22 cellular contexts compared by ENCODE assay signal in the genomic region with DNA sequence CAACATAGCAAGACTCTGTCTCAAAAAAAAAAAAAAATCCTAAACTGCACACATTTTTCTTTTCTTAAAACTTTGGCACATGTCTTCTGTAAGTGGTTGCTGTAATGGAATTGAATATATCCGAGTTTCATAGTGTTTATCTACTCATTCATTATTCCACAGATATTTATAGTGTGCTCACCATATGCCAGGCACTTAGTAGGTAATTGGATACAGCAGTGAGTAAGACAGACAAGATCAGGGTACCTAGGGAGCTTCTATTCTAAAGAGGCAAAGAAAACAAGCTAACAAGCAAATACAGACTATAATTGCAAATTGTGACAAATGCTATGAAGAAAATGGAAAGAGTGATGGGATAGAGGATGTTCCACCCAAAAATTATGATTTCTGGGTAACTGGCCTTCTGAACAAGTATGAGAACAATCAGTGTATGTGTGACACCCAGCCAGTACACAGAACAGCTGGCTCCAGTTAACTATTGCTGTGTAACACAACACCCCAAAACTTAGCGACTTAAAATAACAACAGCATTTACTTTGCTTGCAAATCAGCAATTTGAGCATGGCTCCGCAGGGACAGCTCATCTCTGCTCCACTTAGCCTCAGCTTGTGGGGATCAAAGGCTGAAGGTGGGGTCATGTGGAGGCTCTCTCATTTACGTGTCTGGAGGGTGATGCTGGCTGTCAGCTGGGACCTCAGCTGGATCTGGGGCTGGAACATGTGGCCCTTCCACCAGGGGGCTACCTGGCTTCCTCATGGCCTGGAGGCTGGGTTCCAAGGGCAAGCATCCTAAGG.
DNase-seq lines count a peak whose midpoint lies in the region; ATAC-seq, FAIRE-seq and TF ChIP-seq lines count a peak whose summit lies in the region.
"Had no signal": no experiment of that assay in that cellular context is flagged by ENCODE, and none has a peak within 500 bp of the region (broad histone marks: within the 10 kb centered on the region; RNA-seq: fewer than 3 reads in every experiment).

No MANE protein-coding gene starts in this region.

- H3K4ac ChIP-seq in H1 (replicated peaks; ENCODE audit: insufficient read length, low read depth, low read length): no peak overlapping the region
- no peak overlapping the region for H3K4ac ChIP-seq in mesendoderm (ENCODE audit: low read depth, low read length)

- no peaks in the 10 kb centered on the region for H3K4me1 Mint-ChIP-seq in activated T-cell treated with anti-CD3 and anti-CD28 coated beads, Interleukin-2, amount 50 U/mL, for 72 hours (ENCODE audit: low read depth)

- H3K4me3 ChIP-seq in HFF-Myc (replicated peaks; ENCODE audit: low read depth, low read length) (no peak overlapping the region), H1 (ENCODE audit: extremely low read depth in 1 of 4, insufficient read depth in 2 of 4, low read depth in 3 of 4, low read length in 4 of 4) (no peak overlapping the region), mesendoderm (ENCODE audit: low read length) (no peak overlapping the region)
- H3K4me3 ChIP-seq: suprapubic skin had no signal

- H3K27me3 Mint-ChIP-seq in activated T-cell treated with anti-CD3 and anti-CD28 coated beads, Interleukin-2, amount 50 U/mL, for 72 hours (ENCODE audit: low read depth): peaks cover 19% of the 10 kb centered on the region

- 39% methylated on average over 4 of the region's 4 CpGs; no CpG with 5 or more reads in 1 of the 2 experiments for WGBS in H1 (ENCODE audit: extremely low coverage in 1 of 2, insufficient coverage in 1 of 2, insufficient read length in 1 of 2, insufficient replicate concordance in 2 of 2, low coverage in 1 of 2, low lambda C conversion rate in 2 of 2, missing lambda C conversion rate in 1 of 2), 2 experiments
- no CpG with 5 or more reads among the region's 4 CpGs for WGBS in mesendoderm (ENCODE audit: extremely low coverage, insufficient coverage, low lambda C conversion rate)

- H2AFZ ChIP-seq in H1 (ENCODE audit: low read length): no peak overlapping the region

- H4K20me1 ChIP-seq in H1 (replicated peaks in 1 of 2; ENCODE audit: control insufficient read depth in 1 of 2, insufficient read depth in 2 of 2, low read length in 2 of 2): no peaks in the 10 kb centered on the region

- no peaks in the 10 kb centered on the region for H3K36me3 ChIP-seq in H1 (ENCODE audit: control insufficient read depth in 2 of 4, insufficient read depth in 4 of 4, low read length in 3 of 4)
- no peaks in the 10 kb centered on the region for H3K36me3 ChIP-seq in mesendoderm (ENCODE audit: control insufficient read depth, insufficient read depth, low read length)
- H3K36me3 ChIP-seq: suprapubic skin had no signal

- no peak overlapping the region for H2BK15ac ChIP-seq in H1 (ENCODE audit: low read length)
- H2BK15ac ChIP-seq in mesendoderm (replicated peaks; ENCODE audit: low read depth): no peak overlapping the region

- H3K23me2 ChIP-seq in H1 (ENCODE audit: low read depth, low read length): peaks cover 4% of the 10 kb centered on the region

- peak; percentile 60 for FAIRE-seq in H1 (lab: Jason Lieb, UNC)
- FAIRE-seq: bronchial epithelial cell, G401.6, GM12891, RCC 7860, small intestine had no signal

- H3K23ac ChIP-seq in H1 (ENCODE audit: insufficient read length) (no peak overlapping the region), mesendoderm (ENCODE audit: low read length) (no peak overlapping the region)

- TF ChIP-seq CTCF in HFF-Myc (IDR thresholded peaks at IDR 0.05; ENCODE audit: low read depth, low read length, missing control alignments) (peak; percentile 22), H1 (IDR thresholded peaks at IDR 0.05; ENCODE audit: control extremely low read depth in 1 of 3, insufficient read depth in 1 of 3, low read depth in 1 of 3, low read length in 3 of 3) (peak; percentile 29 to 57 (median 53); a peak in 2 of 4 replicates)

- TF ChIP-seq RAD21 in H1 (IDR thresholded peaks at IDR 0.05 in 1 of 2, conservative IDR thresholded peaks at IDR 0.05 in 1 of 2; ENCODE audit: low read depth in 2 of 2, low read length in 2 of 2): peak; percentile 34 to 59; a peak in 3 of 4 replicates

- H3K36me3 Mint-ChIP-seq in activated T-cell treated with anti-CD3 and anti-CD28 coated beads, Interleukin-2, amount 50 U/mL, for 72 hours (ENCODE audit: insufficient read depth in 2 of 2): no peaks in the 10 kb centered on the region

- H3K56ac ChIP-seq in H1 (replicated peaks; ENCODE audit: insufficient read length, low read depth, low read length): no peak overlapping the region
- H3K56ac ChIP-seq in mesendoderm (ENCODE audit: low read length): no peak overlapping the region

- POLR2A ChIA-PET in H1 (lab: Charles Lee; ENCODE audit: partially characterized antibody): interaction anchor here (0.9 to 1.4 kb wide), 2 partner anchors 11 to 27 kb away, joined by 3 to 5 read pairs; no protein-coding TSS in a partner anchor

- H3K9me3 ChIP-seq in H1 (ENCODE audit: insufficient read depth in 2 of 2, low read depth in 1 of 2, low read length in 1 of 2): no peaks in the 10 kb centered on the region
- H3K9me3 ChIP-seq: suprapubic skin had no signal

- CTCF ChIA-PET in H1 (lab: Charles Lee; ENCODE audit: partially characterized antibody): interaction anchor here (0.8 to 3.3 kb wide), 14 partner anchors 8 to 532 kb away, joined by 3 to 13 read pairs (median 4); no protein-coding TSS in a partner anchor

- H3K9ac ChIP-seq in H1 (replicated peaks in 1 of 4; ENCODE audit: extremely low read depth in 1 of 4, low read depth in 3 of 4, low read length in 3 of 4) (no peak overlapping the region), mesendoderm (ENCODE audit: low read length) (no peak overlapping the region)

- H3K4me2 ChIP-seq in H1 (ENCODE audit: insufficient read depth in 1 of 2, low read depth in 2 of 2, low read length in 2 of 2): peak overlapping the region; percentile 29 to 31
- H3K4me2 ChIP-seq in mesendoderm (ENCODE audit: low read length): no peak overlapping the region

- H2BK12ac ChIP-seq in H1 (ENCODE audit: low read depth, low read length): no peak overlapping the region

- no peaks in the 10 kb centered on the region; the same call in 1 of the 2 replicates for H3K79me1 ChIP-seq in H1 (ENCODE audit: low read depth, low read length)
- H3K79me1 ChIP-seq in mesendoderm (ENCODE audit: low read length): no peaks in the 10 kb centered on the region

- no peak for TF ChIP-seq POLR2A in H1 (IDR thresholded peaks at IDR 0.05; ENCODE audit: control extremely low read depth in 1 of 2, low read depth in 2 of 2, low read length in 2 of 2)

- H3K27ac ChIP-seq in H1 (ENCODE audit: low read depth, low read length) (no peak overlapping the region), mesendoderm (ENCODE audit: low read depth, low read length) (no peak overlapping the region)
- H3K27ac ChIP-seq: suprapubic skin had no signal

- H2BK20ac ChIP-seq in H1 (ENCODE audit: low read length): no peak overlapping the region

- DNase-seq in DMS 273 treated with DMSO at 0.1 percent for 48 hours (lab: John Stamatoyannopoulos, UW): peak; percentile 94
- no peak for DNase-seq in HFF-Myc (ENCODE audit: extremely low read depth, low read depth)
- peak in 1 of 2 experiments; percentile 53 for DNase-seq in H1 (ENCODE audit: low read depth in 1 of 2, low spot score in 2 of 2)
- DNase-seq in mesendoderm: peak; percentile 67
- no peak for DNase-seq in KG1 (lab: John Stamatoyannopoulos, UW)
- DNase-seq in AG08395 (ENCODE audit: low spot score): no peak
- DNase-seq in activated T-cell treated with anti-CD3 and anti-CD28 coated beads, Interleukin-2, amount 50 U/mL, for 72 hours: no peak
- DNase-seq: activated CD4-positive, alpha-beta memory T cell treated with anti-CD3 and anti-CD28 coated beads, Interleukin-2, amount 10 ng/mL, durations not matched to agents 7 days and 5 days; activated T-cell treated with anti-CD3 and anti-CD28 coated beads, Interleukin-2, amount 50 U/mL, for 48 hours; AML-193; hippocampal formation; left colon; NCI-H187 treated with DMSO at 0.1 percent for 48 hours; NCI-H748 treated with DMSO at 0.1 percent for 48 hours; small intestine had no signal

- H4K5ac ChIP-seq in H1 (ENCODE audit: insufficient read length, low read depth, low read length): no peak overlapping the region
- no peak overlapping the region for H4K5ac ChIP-seq in mesendoderm (ENCODE audit: low read length)

- H2BK120ac ChIP-seq in H1 (replicated peaks; ENCODE audit: low read depth, low read length) (no peak overlapping the region), mesendoderm (ENCODE audit: low read depth, low read length) (no peak overlapping the region)

- H3K4me3 Mint-ChIP-seq in activated T-cell treated with anti-CD3 and anti-CD28 coated beads, Interleukin-2, amount 50 U/mL, for 72 hours: no peak overlapping the region
- H3K4me3 Mint-ChIP-seq: activated CD4-positive, alpha-beta memory T cell treated with anti-CD3 and anti-CD28 coated beads, Interleukin-2, amount 10 ng/mL, durations not matched to agents 7 days and 5 days had no signal

- H3K9me3 Mint-ChIP-seq in activated T-cell treated with anti-CD3 and anti-CD28 coated beads, Interleukin-2, amount 50 U/mL, for 72 hours: peaks cover 0 to 2% of the 10 kb centered on the region in 2 donors
- H3K9me3 Mint-ChIP-seq: activated CD4-positive, alpha-beta memory T cell treated with anti-CD3 and anti-CD28 coated beads, Interleukin-2, amount 10 ng/mL, durations not matched to agents 7 days and 5 days had no signal

- H2BK5ac ChIP-seq in H1 (ENCODE audit: low read depth, low read length): no peak overlapping the region
- no peak overlapping the region for H2BK5ac ChIP-seq in mesendoderm (ENCODE audit: low read length)

- TF ChIP-seq EP300 in H1 (IDR thresholded peaks at IDR 0.05; ENCODE audit: borderline replicate concordance in 1 of 2, low read depth in 2 of 2, low read length in 2 of 2): no peak

- H3K27me3 ChIP-seq in H1 (replicated peaks in 1 of 4; ENCODE audit: control insufficient read depth in 3 of 4, extremely low read depth in 1 of 4, insufficient read depth in 3 of 4, low read length in 3 of 4) (peaks cover 0 to 2% (median 0%) of the 10 kb centered on the region in 4 experiments; a peak in 3 of 7 replicates), mesendoderm (ENCODE audit: insufficient read depth, low read length, poor library complexity) (no peaks in the 10 kb centered on the region)
- H3K27me3 ChIP-seq: suprapubic skin had no signal

- ATAC-seq in GM21447 (IDR thresholded peaks at IDR 0.05; ENCODE audit: unreplicated experiment): no peak
- no peak for ATAC-seq in activated T-cell treated with anti-CD3 and anti-CD28 coated beads, Interleukin-2, amount 50 U/mL, for 72 hours (replicated peaks in 1 of 2)
- ATAC-seq: left colon, SK-N-SH treated with all-trans-retinoic acid at 6 μM for 48 hours had no signal

- no peak overlapping the region for H3K18ac ChIP-seq in H1 (ENCODE audit: extremely low read depth, low read length)
- H3K18ac ChIP-seq in mesendoderm (ENCODE audit: low read length): no peak overlapping the region

- H3K79me2 ChIP-seq in H1 (ENCODE audit: control insufficient read depth in 1 of 2, insufficient read depth in 2 of 2, low read length in 2 of 2) (no peaks in the 10 kb centered on the region), mesendoderm (ENCODE audit: control insufficient read depth, insufficient read depth, low read length) (no peaks in the 10 kb centered on the region)

- H2AK5ac ChIP-seq in H1 (ENCODE audit: low read depth, low read length) (no peak overlapping the region), mesendoderm (ENCODE audit: low read length) (no peak overlapping the region)

- H4K91ac ChIP-seq in H1 (replicated peaks; ENCODE audit: insufficient read length, low read length): no peak overlapping the region

- no peak overlapping the region for H4K8ac ChIP-seq in H1 (ENCODE audit: extremely low read depth, insufficient read depth, low read length)
- no peak overlapping the region for H4K8ac ChIP-seq in mesendoderm (ENCODE audit: low read depth, low read length)

- H3K27ac Mint-ChIP-seq in activated T-cell treated with anti-CD3 and anti-CD28 coated beads, Interleukin-2, amount 50 U/mL, for 72 hours: no peak overlapping the region
- H3K27ac Mint-ChIP-seq: activated CD4-positive, alpha-beta memory T cell treated with anti-CD3 and anti-CD28 coated beads, Interleukin-2, amount 10 ng/mL, durations not matched to agents 7 days and 5 days had no signal

- no peak overlapping the region for H3K14ac ChIP-seq in H1 (ENCODE audit: insufficient read length)

- H3K4me1 ChIP-seq in H1 (replicated peaks in 1 of 4; ENCODE audit: control insufficient read depth in 3 of 4, insufficient read depth in 4 of 4, low read length in 3 of 4) (peaks cover 7 to 28% (median 18%) of the 10 kb centered on the region in 4 experiments; a peak in 6 of 7 replicates), mesendoderm (ENCODE audit: control insufficient read depth, low read depth, low read length) (no peaks in the 10 kb centered on the region)

Comparison
In these comparisons a context has a peak if more than half of its experiments do, and no peak if none do; other contexts are left out.
1. DNase-seq: peak in DMS 273 treated with DMSO at 0.1 percent for 48 hours (single experiment) and mesendoderm (single experiment); none in HFF-Myc (single experiment), KG1 (single experiment), AG08395 (single experiment) and activated T-cell treated with anti-CD3 and anti-CD28 coated beads, Interleukin-2, amount 50 U/mL, for 72 hours (0 of 2).